ENCODE assay signal across 8 cellular contexts in the genomic region with DNA sequence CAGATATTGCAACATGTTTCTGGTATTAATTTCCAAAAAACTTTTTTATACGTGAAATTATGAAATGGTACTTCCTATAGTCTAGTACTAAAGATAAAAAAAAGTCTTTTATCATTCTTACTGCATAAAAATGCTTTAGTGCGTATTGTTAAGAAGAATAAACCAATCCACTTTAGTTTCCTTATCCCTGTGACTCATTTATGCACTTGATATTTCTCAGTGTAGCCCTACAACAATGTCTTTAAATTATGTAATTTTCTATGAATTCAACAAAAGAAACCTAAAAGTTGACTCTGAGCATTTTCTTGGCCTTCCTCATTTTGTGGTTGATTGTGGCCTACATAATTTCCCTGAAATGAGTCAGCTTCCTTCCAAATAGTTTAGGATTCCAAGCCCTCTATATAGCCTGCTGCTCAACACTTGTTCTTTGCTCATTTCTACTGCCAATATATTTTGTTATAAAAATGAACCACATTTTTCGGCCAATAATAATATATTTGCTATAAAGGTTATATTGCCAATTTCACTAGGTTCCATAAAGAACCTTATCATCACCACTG.
DNase-seq lines count a peak whose midpoint lies in the region; ATAC-seq, FAIRE-seq and TF ChIP-seq lines count a peak whose summit lies in the region.
"Not testable (repeated sequence)": the region's sequence is repeated elsewhere in the genome, so short reads cannot be mapped to it uniquely, and the experiment has no call there.

No MANE protein-coding gene starts in this region.

- H3K79me2 ChIP-seq in ACC112 (ENCODE audit: control insufficient read depth, insufficient read depth, low read length, unreplicated experiment): not testable (repeated sequence)

- not testable (repeated sequence) for H3K4me3 ChIP-seq in ACC112 (ENCODE audit: low read depth, low read length); epithelial cell of esophagus (ENCODE audit: low read length); heart right ventricle

- peaks cover 11% of the 10 kb centered on the region for H3K4me1 ChIP-seq in ACC112 (ENCODE audit: control insufficient read depth, insufficient read depth, low read length, unreplicated experiment)
- not testable (repeated sequence) for H3K4me1 ChIP-seq in heart right ventricle

- intact Hi-C loops in heart right ventricle (cut with DNase I): not testable (repeated sequence)

- H3K36me3 ChIP-seq in ACC112 (ENCODE audit: insufficient read depth, low read length); heart right ventricle: not testable (repeated sequence)

- not testable (repeated sequence) for H3K9me3 ChIP-seq in heart right ventricle

- peak in 5 of 8 donors; percentile 26 to 68 (median 39) for ATAC-seq in heart right ventricle

- peak; percentile 59 for DNase-seq in GF-D8 (lab: John Stamatoyannopoulos, UW)
- peak; percentile 79 to 82 for DNase-seq in Kasumi-1 (lab: John Stamatoyannopoulos, UW)
- peak; percentile 40 for DNase-seq in RCC 7860 (ENCODE audit: low spot score)
- peak; percentile 89 for DNase-seq in amniotic epithelial cell (ENCODE audit: low read depth)
- DNase-seq in epithelial cell of esophagus (ENCODE audit: low read depth): peak; percentile 58
- not testable (repeated sequence) for DNase-seq in heart right ventricle
- peak; percentile 51 for DNase-seq in pulmonary artery endothelial cell (ENCODE audit: low read depth, low spot score)

- WGBS in heart right ventricle, 2 donors: 72 to 75% methylated on average over 3 of the region's 3 CpGs

- not testable (repeated sequence) for TF ChIP-seq CTCF in epithelial cell of esophagus (IDR thresholded peaks at IDR 0.05; ENCODE audit: insufficient read depth, low read depth, low read length, missing control alignments); heart right ventricle (IDR thresholded peaks at IDR 0.05)

- not testable (repeated sequence) for H3K27me3 ChIP-seq in ACC112 (ENCODE audit: insufficient read depth, low read length); heart right ventricle

- peak overlapping the region; percentile 57 for H3K27ac ChIP-seq in ACC112 (ENCODE audit: low read depth, low read length)
- H3K27ac ChIP-seq in heart right ventricle: not testable (repeated sequence)

- not testable (repeated sequence) for H2AFZ ChIP-seq in ACC112 (ENCODE audit: low read length, unreplicated experiment)

- peak; percentile 76 for FAIRE-seq in RCC 7860 (lab: Jason Lieb, UNC)
